ENCODE assay signal across 11 cellular contexts in genomic region chr22:20583471-20583922, GRCh38.
DNase-seq lines count a peak whose midpoint lies in the region; ATAC-seq and TF ChIP-seq lines count a peak whose summit lies in the region.
"Had no signal": no experiment of that assay in that cellular context is flagged by ENCODE, and none has a peak within 500 bp of the region (broad histone marks: within the 10 kb centered on the region; RNA-seq: fewer than 3 reads in every experiment).

No MANE protein-coding gene starts in this region.

- H3K36me3 Mint-ChIP-seq in activated T-cell treated with anti-CD3 and anti-CD28 coated beads, Interleukin-2, amount 50 U/mL, for 72 hours (ENCODE audit: insufficient read depth in 2 of 2): peaks cover 0 to 4% of the 10 kb centered on the region in 2 donors

- DNase-seq in activated T-cell treated with anti-CD3 and anti-CD28 coated beads, Interleukin-2, amount 50 U/mL, for 1 hour: peak; percentile 16
- DNase-seq in activated T-cell treated with anti-CD3 and anti-CD28 coated beads, Interleukin-2, amount 50 U/mL, for 72 hours: no peak
- DNase-seq in OCI-M1 (lab: John Stamatoyannopoulos, UW): peak; percentile 34
- no peak for DNase-seq in foreskin keratinocyte
- peak; percentile 69 for DNase-seq in spleen
- DNase-seq in activated CD4-positive, alpha-beta T cell treated with anti-CD3 and anti-CD28 coated beads, Interleukin-2, amount 50 U/mL, for 48 hours: no peak
- DNase-seq in psoas muscle: no peak
- DNase-seq: NCI-H226; stimulated activated CD8-positive, alpha-beta memory T cell treated with anti-CD3 and anti-CD28 coated beads, Interleukin-4, amount 100 ng/mL, for 48 hours had no signal

- no peaks in the 10 kb centered on the region for H3K9me3 Mint-ChIP-seq in activated T-cell treated with anti-CD3 and anti-CD28 coated beads, Interleukin-2, amount 50 U/mL, for 72 hours

- 79 to 86% (median 85%) methylated on average over 4 of the region's 4 CpGs; no CpG with 5 or more reads in 1 of the 5 donors for WGBS in spleen, 5 donors
- WGBS in psoas muscle, 3 donors: 71 to 79% (median 73%) methylated on average over 4 of the region's 4 CpGs

- no peaks in the 10 kb centered on the region for H3K4me1 Mint-ChIP-seq in activated T-cell treated with anti-CD3 and anti-CD28 coated beads, Interleukin-2, amount 50 U/mL, for 72 hours (ENCODE audit: low read depth)

- peaks cover 17 to 100% (median 91%) of the 10 kb centered on the region in 6 donors for H3K36me3 ChIP-seq in spleen
- H3K36me3 ChIP-seq in psoas muscle (ENCODE audit: insufficient read depth in 1 of 2, low read depth in 1 of 2): peaks cover 0 to 69% of the 10 kb centered on the region in 2 donors

- H3K27me3 Mint-ChIP-seq in activated T-cell treated with anti-CD3 and anti-CD28 coated beads, Interleukin-2, amount 50 U/mL, for 72 hours (ENCODE audit: low read depth): no peaks in the 10 kb centered on the region

- intact Hi-C loops in spleen (cut with DNase I; ENCODE audit: low total_unique reads): no loop called here
- intact Hi-C loops in psoas muscle (cut with DNase I): no loop called here

- no peak overlapping the region for H3K27ac Mint-ChIP-seq in activated T-cell treated with anti-CD3 and anti-CD28 coated beads, Interleukin-2, amount 50 U/mL, for 72 hours

- H3K4me3 ChIP-seq in spleen (no peak overlapping the region), psoas muscle (no peak overlapping the region)
- H3K4me3 ChIP-seq: skin epidermis had no signal

- no peaks in the 10 kb centered on the region for H3K9me3 ChIP-seq in spleen
- H3K9me3 ChIP-seq in psoas muscle: no peaks in the 10 kb centered on the region

- no peak for ATAC-seq in activated T-cell treated with anti-CD3 and anti-CD28 coated beads, Interleukin-2, amount 50 U/mL, for 72 hours (replicated peaks in 1 of 2)
- ATAC-seq in foreskin keratinocyte (no peak), GM19455 (IDR thresholded peaks at IDR 0.05; ENCODE audit: unreplicated experiment) (no peak), psoas muscle (no peak)

- H3K4me1 ChIP-seq in foreskin keratinocyte (peaks cover 9% of the 10 kb centered on the region), spleen (peaks cover 0 to 13% (median 0%) of the 10 kb centered on the region in 6 donors), psoas muscle (peaks cover 4% of the 10 kb centered on the region)

- TF ChIP-seq CTCF in foreskin keratinocyte (conservative IDR thresholded peaks at IDR 0.05): peak; percentile 48
- TF ChIP-seq CTCF in spleen (IDR thresholded peaks at IDR 0.05 in 8 of 11, conservative IDR thresholded peaks at IDR 0.05 in 3 of 11): no peak
- TF ChIP-seq CTCF in psoas muscle (IDR thresholded peaks at IDR 0.05): no peak

- no peak overlapping the region for H3K4me3 Mint-ChIP-seq in activated T-cell treated with anti-CD3 and anti-CD28 coated beads, Interleukin-2, amount 50 U/mL, for 72 hours

- H3K27me3 ChIP-seq in foreskin keratinocyte (no peaks in the 10 kb centered on the region), spleen (replicated peaks in 1 of 7) (no peaks in the 10 kb centered on the region), psoas muscle (ENCODE audit: insufficient read depth in 3 of 3, low read length in 2 of 3) (no peaks in the 10 kb centered on the region)

- H3K27ac ChIP-seq in foreskin keratinocyte: no peak overlapping the region
- peak overlapping the region in 1 of 8 donors; percentile 14 for H3K27ac ChIP-seq in spleen
- no peak overlapping the region for H3K27ac ChIP-seq in psoas muscle
- H3K27ac ChIP-seq: skin epidermis had no signal

- TF ChIP-seq POLR2A in spleen (IDR thresholded peaks at IDR 0.05): no peak

Comparison
In these comparisons a context has a peak if more than half of its experiments do, and no peak if none do; other contexts are left out.
1. DNase-seq: peak in activated T-cell treated with anti-CD3 and anti-CD28 coated beads, Interleukin-2, amount 50 U/mL, for 1 hour (single experiment), OCI-M1 (single experiment) and spleen (single experiment); none in activated T-cell treated with anti-CD3 and anti-CD28 coated beads, Interleukin-2, amount 50 U/mL, for 72 hours (0 of 2), foreskin keratinocyte (0 of 2), activated CD4-positive, alpha-beta T cell treated with anti-CD3 and anti-CD28 coated beads, Interleukin-2, amount 50 U/mL, for 48 hours (0 of 2) and psoas muscle (0 of 2).